Comparison of ENCODE assay signal across 16 cellular contexts in genomic region chr3:65833761-65834505, GRCh38.
A peak's percentile ranks its signal among the peaks of the same experiment; 100 is the strongest.
DNase-seq lines count a peak whose midpoint lies in the region; ATAC-seq and TF ChIP-seq lines count a peak whose summit lies in the region.
"Had no signal": no experiment of that assay in that cellular context is flagged by ENCODE, and none has a peak within 500 bp of the region (broad histone marks: within the 10 kb centered on the region; RNA-seq: fewer than 3 reads in every experiment).

No MANE protein-coding gene starts in this region.

- no peaks in the 10 kb centered on the region for H3K27me3 ChIP-seq in GM23338 (ENCODE audit: insufficient read depth)
- no peaks in the 10 kb centered on the region for H3K27me3 ChIP-seq in SJSA1 (replicated peaks)
- H3K27me3 ChIP-seq in fibroblast of lung (ENCODE audit: control insufficient read depth, insufficient read depth, low read length) = no peaks in the 10 kb centered on the region
- H3K27me3 ChIP-seq in skeletal muscle satellite cell (ENCODE audit: control insufficient read depth, insufficient read depth, low read length) = no peaks in the 10 kb centered on the region
- no peaks in the 10 kb centered on the region for H3K27me3 ChIP-seq in CD4-positive, alpha-beta memory T cell (ENCODE audit: insufficient read depth, low read length)
- H3K27me3 ChIP-seq: esophagus squamous epithelium had no signal

- intact Hi-C loops in CD4-positive, alpha-beta memory T cell (cut with micrococcal nuclease) = no loop called here

- no peaks in the 10 kb centered on the region for H3K9me2 ChIP-seq in GM23338 (ENCODE audit: insufficient read depth)

- H4K20me1 ChIP-seq in GM23338 (replicated peaks; ENCODE audit: insufficient read depth) (peaks cover 6% of the 10 kb centered on the region; the same call in 1 of the 2 replicates), fibroblast of lung (ENCODE audit: control insufficient read depth, extremely low read depth, insufficient read depth, low read length) (no peaks in the 10 kb centered on the region)

- H3K36me3 ChIP-seq in GM23338 (ENCODE audit: insufficient read depth) (no peaks in the 10 kb centered on the region), SJSA1 (no peaks in the 10 kb centered on the region), fibroblast of lung (ENCODE audit: control insufficient read depth, insufficient read depth, low read length) (no peaks in the 10 kb centered on the region), skeletal muscle satellite cell (ENCODE audit: insufficient read depth, low read length) (no peaks in the 10 kb centered on the region)
- H3K36me3 ChIP-seq in CD4-positive, alpha-beta memory T cell (ENCODE audit: insufficient read depth, low read length) = no peaks in the 10 kb centered on the region
- H3K36me3 ChIP-seq: esophagus squamous epithelium had no signal

- TF ChIP-seq CTCF in GM23338 (conservative IDR thresholded peaks at IDR 0.05; ENCODE audit: low read depth in 2 of 2) (no peak), fibroblast of lung (conservative IDR thresholded peaks at IDR 0.05 in 1 of 2, IDR thresholded peaks at IDR 0.05 in 1 of 2; ENCODE audit: low read depth in 1 of 2, low read length in 2 of 2) (no peak)

- no peaks in the 10 kb centered on the region for H3K36me3 Mint-ChIP-seq in GM23338 (ENCODE audit: low read depth)
- no peaks in the 10 kb centered on the region for H3K36me3 Mint-ChIP-seq in CD4-positive, alpha-beta memory T cell

- H3K9ac ChIP-seq in fibroblast of lung (ENCODE audit: insufficient read depth, low read length) (no peak overlapping the region), skeletal muscle satellite cell (ENCODE audit: low read depth, low read length) (no peak overlapping the region)
- H3K9ac ChIP-seq: parathyroid adenoma had no signal

- H3K27ac ChIP-seq in GM23338 (ENCODE audit: low read depth) (no peak overlapping the region), SJSA1 (peak overlapping the region; percentile 52), fibroblast of lung (ENCODE audit: insufficient read depth, low read length) (no peak overlapping the region)
- H3K27ac ChIP-seq in CD4-positive, alpha-beta memory T cell (ENCODE audit: low read depth, low read length) = no peak overlapping the region
- H3K27ac ChIP-seq: esophagus squamous epithelium, parathyroid adenoma had no signal

- no peaks in the 10 kb centered on the region for H3F3A ChIP-seq in GM23338 (replicated peaks; ENCODE audit: low read depth)

- H3K4me2 ChIP-seq in GM23338 (no peak overlapping the region), fibroblast of lung (ENCODE audit: extremely low read depth, insufficient read depth, low read length) (peak overlapping the region; percentile 75), skeletal muscle satellite cell (ENCODE audit: low read length) (peak overlapping the region; percentile 62)

- CTCF ChIA-PET in CD4-positive, alpha-beta memory T cell (lab: Charles Lee; ENCODE audit: partially characterized antibody) = no interaction called here

- 0 out of 2 replicates have a peak overlapping the region, but pooled peaks have one; percentile 31 for H3K27ac Mint-ChIP-seq in GM23338
- H3K27ac Mint-ChIP-seq in CD4-positive, alpha-beta memory T cell = no peak overlapping the region

- POLR2A ChIA-PET in CD4-positive, alpha-beta memory T cell (lab: Charles Lee; ENCODE audit: partially characterized antibody) = no interaction called here

- no peak for ATAC-seq in GM23338
- ATAC-seq: left lobe of liver had no signal

- no peak overlapping the region for H3K4me3 Mint-ChIP-seq in GM23338
- no peak overlapping the region for H3K4me3 Mint-ChIP-seq in CD4-positive, alpha-beta memory T cell

- peaks cover 55% of the 10 kb centered on the region for H3K4me1 Mint-ChIP-seq in GM23338
- no peaks in the 10 kb centered on the region for H3K4me1 Mint-ChIP-seq in CD4-positive, alpha-beta memory T cell

- peaks cover 2% of the 10 kb centered on the region for H3K27me3 Mint-ChIP-seq in GM23338 (ENCODE audit: insufficient read depth, low read depth, poor library complexity)
- H3K27me3 Mint-ChIP-seq in CD4-positive, alpha-beta memory T cell = no peaks in the 10 kb centered on the region

- H2AFZ ChIP-seq in GM23338 = no peak overlapping the region
- H2AFZ ChIP-seq in fibroblast of lung (ENCODE audit: low read length) = no peak overlapping the region
- H2AFZ ChIP-seq: parathyroid adenoma had no signal

- H3K4me3 ChIP-seq in GM23338 (no peak overlapping the region), SJSA1 (no peak overlapping the region), fibroblast of lung (replicated peaks in 1 of 4; ENCODE audit: control extremely low read depth in 1 of 4, insufficient read depth in 1 of 4, low read depth in 3 of 4, low read length in 4 of 4) (no peak overlapping the region), skeletal muscle satellite cell (ENCODE audit: low read length) (no peak overlapping the region)
- no peak overlapping the region for H3K4me3 ChIP-seq in CD4-positive, alpha-beta memory T cell (ENCODE audit: low read length in 2 of 2)
- H3K4me3 ChIP-seq: esophagus squamous epithelium had no signal

- H3K79me2 ChIP-seq in GM23338 (replicated peaks; ENCODE audit: insufficient read depth) (peaks cover 22% of the 10 kb centered on the region), fibroblast of lung (ENCODE audit: control insufficient read depth, insufficient read depth, low read length) (no peaks in the 10 kb centered on the region)
- H3K79me2 ChIP-seq: parathyroid adenoma had no signal

- H3K9me3 ChIP-seq in SJSA1 (replicated peaks) (no peaks in the 10 kb centered on the region), fibroblast of lung (ENCODE audit: control insufficient read depth, insufficient read depth, low read depth, low read length) (no peaks in the 10 kb centered on the region), skeletal muscle satellite cell (replicated peaks; ENCODE audit: low read length) (no peaks in the 10 kb centered on the region)
- no peaks in the 10 kb centered on the region for H3K9me3 ChIP-seq in CD4-positive, alpha-beta memory T cell (ENCODE audit: control insufficient read depth in 1 of 2, low read length in 2 of 2)
- H3K9me3 ChIP-seq: esophagus squamous epithelium had no signal

- DNase-seq in GM23338 (ENCODE audit: low spot score) = no peak
- DNase-seq in SJSA1 (ENCODE audit: low read depth in 1 of 2, low spot score in 2 of 2) = peak in 1 of 2 experiments; percentile 52
- peak; percentile 55 to 87 for DNase-seq in fibroblast of lung (ENCODE audit: low read depth in 2 of 2)
- no peak for DNase-seq in CD4-positive, alpha-beta memory T cell
- DNase-seq in DMS153 (lab: John Stamatoyannopoulos, UW) = no peak
- no peak for DNase-seq in activated CD8-positive, alpha-beta memory T cell treated with anti-CD3 and anti-CD28 coated beads, Interleukin-2, amount 50 U/mL, for 4 hours
- no peak for DNase-seq in DMS79 treated with DMSO at 0.1 percent for 48 hours (lab: John Stamatoyannopoulos, UW)
- DNase-seq: activated T-cell treated with anti-CD3 and anti-CD28 coated beads for 4 hours; aorta; DND-41; esophagus squamous epithelium; NCI-H2227 treated with DMSO at 0.1 percent for 48 hours; stimulated activated CD4-positive, alpha-beta T cell treated with anti-CD3 and anti-CD28 coated beads, Interleukin-4, amount 100 ng/mL, for 4 hours had no signal

- H3K4me1 ChIP-seq in GM23338 (ENCODE audit: insufficient read depth) (peaks cover 30% of the 10 kb centered on the region), SJSA1 (replicated peaks) (peaks cover 38% of the 10 kb centered on the region), fibroblast of lung (ENCODE audit: control insufficient read depth, extremely low read depth, insufficient read depth, low read length) (peaks cover 10% of the 10 kb centered on the region), skeletal muscle satellite cell (ENCODE audit: control insufficient read depth, insufficient read depth, low read length) (peaks cover 43% of the 10 kb centered on the region)
- H3K4me1 ChIP-seq in CD4-positive, alpha-beta memory T cell (ENCODE audit: insufficient read depth, low read length) = no peaks in the 10 kb centered on the region

- no peaks in the 10 kb centered on the region for H3K9me3 Mint-ChIP-seq in GM23338
- H3K9me3 Mint-ChIP-seq in CD4-positive, alpha-beta memory T cell = peaks cover 0 to 5% (median 0%) of the 10 kb centered on the region in 8 donors

Comparison
In these comparisons a context has a peak if more than half of its experiments do, and no peak if none do; other contexts are left out.
1. DNase-seq: peak in fibroblast of lung (2 of 2); none in GM23338 (single experiment), CD4-positive, alpha-beta memory T cell (0 of 5), DMS153 (single experiment), activated CD8-positive, alpha-beta memory T cell treated with anti-CD3 and anti-CD28 coated beads, Interleukin-2, amount 50 U/mL, for 4 hours (single experiment) and DMS79 treated with DMSO at 0.1 percent for 48 hours (single experiment).